Comparison of ENCODE assay signal across 8 cellular contexts in the genomic region with DNA sequence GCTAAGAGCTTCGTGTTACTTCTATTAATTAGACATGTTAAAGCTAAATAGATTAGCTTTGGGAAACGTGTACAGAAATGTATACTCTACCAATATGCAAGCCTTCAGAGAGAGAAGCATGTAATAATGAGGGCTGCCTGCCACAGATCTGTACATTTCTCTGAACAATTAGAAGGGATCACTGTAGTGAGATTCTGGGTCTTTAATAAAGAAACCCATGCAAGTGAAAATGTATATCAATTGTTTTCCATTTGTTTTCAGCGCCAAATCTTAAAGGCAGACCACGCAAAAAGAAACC.
A peak's percentile ranks its signal among the peaks of the same experiment; 100 is the strongest.
DNase-seq lines count a peak whose midpoint lies in the region; ATAC-seq and TF ChIP-seq lines count a peak whose summit lies in the region.

No MANE protein-coding gene starts in this region.

- H3K27me3 Mint-ChIP-seq in CD14-positive monocyte (ENCODE audit: low read depth in 3 of 3): peaks cover 0 to 2% (median 0%) of the 10 kb centered on the region in 3 donors

- H3K27ac ChIP-seq in Panc1 (ENCODE audit: low read length) (peak overlapping the region; percentile 87), epithelial cell of prostate (peak overlapping the region; percentile 68), parathyroid adenoma (peak overlapping the region; percentile 81)

- peaks cover 0 to 2% (median 0%) of the 10 kb centered on the region in 7 donors for H3K9me3 Mint-ChIP-seq in CD14-positive monocyte

- ATAC-seq in Panc1: no peak

- H3K27me3 ChIP-seq in Panc1 (ENCODE audit: control insufficient read depth, insufficient read depth, low read length) (no peaks in the 10 kb centered on the region), parathyroid adenoma (ENCODE audit: control insufficient read depth, insufficient read depth, low read length) (no peaks in the 10 kb centered on the region)

- H3K36me3 Mint-ChIP-seq in CD14-positive monocyte: peaks cover 16 to 24% of the 10 kb centered on the region in 2 donors

- BruUV-seq in Panc1 (replicated peaks; lab: Mats Ljungman, UMichigan): TSS peak; percentile 76

- DNase-seq in CD14-positive monocyte (ENCODE audit: low spot score) (no peak), Panc1 (ENCODE audit: low read depth, low spot score) (no peak), epithelial cell of prostate (ENCODE audit: low read depth, low spot score) (no peak), NCI-H1694 treated with DMSO at 0.1 percent for 48 hours (lab: John Stamatoyannopoulos, UW) (no peak), NCI-H526 treated with DMSO at 0.1 percent for 48 hours (lab: John Stamatoyannopoulos, UW) (no peak), NCI-H187 (lab: John Stamatoyannopoulos, UW) (no peak), hepatic stellate cell (ENCODE audit: low spot score) (no peak)

- H3K9ac ChIP-seq in parathyroid adenoma: peak overlapping the region; percentile 3

- POLR2A ChIA-PET in Panc1 (lab: Charles Lee): interaction anchor here (1.3 kb wide), 1 partner anchor 10 kb away, joined by 4 read pairs; no protein-coding TSS in a partner anchor

- H3K4me3 Mint-ChIP-seq in CD14-positive monocyte: no peak overlapping the region

- H3K4me1 Mint-ChIP-seq in CD14-positive monocyte: peaks cover 81% of the 10 kb centered on the region

- TF ChIP-seq CTCF in CD14-positive monocyte (IDR thresholded peaks at IDR 0.05): no peak
- no peak for TF ChIP-seq CTCF in Panc1 (IDR thresholded peaks at IDR 0.05)
- TF ChIP-seq CTCF in parathyroid adenoma (IDR thresholded peaks at IDR 0.05): no peak

- in situ Hi-C loops in Panc1 (cut with HindIII; ENCODE audit: low pct_unique_long_range_greater_than_20kb, low sequenced_read_pairs): no loop called here

- no peaks in the 10 kb centered on the region for H3K9me3 ChIP-seq in Panc1 (ENCODE audit: control insufficient read depth, insufficient read depth, low read depth, low read length)
- peaks cover 2% of the 10 kb centered on the region for H3K9me3 ChIP-seq in parathyroid adenoma (ENCODE audit: control insufficient read depth, low read length)

- peak overlapping the region; percentile 46 for H2AFZ ChIP-seq in parathyroid adenoma

- peaks cover 61% of the 10 kb centered on the region for H3K4me1 ChIP-seq in Panc1 (ENCODE audit: control insufficient read depth, insufficient read depth, low read length)
- H3K4me1 ChIP-seq in parathyroid adenoma: peaks cover 7% of the 10 kb centered on the region

- H3K4me2 ChIP-seq in parathyroid adenoma (ENCODE audit: low read length): peak overlapping the region; percentile 5

- intact Hi-C loops in CD14-positive monocyte (cut with micrococcal nuclease): no loop called here
- intact Hi-C loops in Panc1 (cut with micrococcal nuclease; ENCODE audit: unreplicated experiment): no loop called here

- no peaks in the 10 kb centered on the region for H3K79me2 ChIP-seq in parathyroid adenoma

- CTCF ChIA-PET in Panc1 (lab: Charles Lee): no interaction called here

- H3K4me3 ChIP-seq in Panc1 (ENCODE audit: low read depth in 2 of 2, low read length in 2 of 2) (peak overlapping the region; percentile 40 to 68), parathyroid adenoma (ENCODE audit: low read depth, low read length) (peak overlapping the region; percentile 48)

- H3K36me3 ChIP-seq in Panc1 (ENCODE audit: control insufficient read depth, insufficient read depth, low read length) (peaks cover 7% of the 10 kb centered on the region), parathyroid adenoma (ENCODE audit: control insufficient read depth, insufficient read depth, low read length) (no peaks in the 10 kb centered on the region)

- peak overlapping the region in 6 of 7 donors; percentile 81 to 92 (median 87) for H3K27ac Mint-ChIP-seq in CD14-positive monocyte
